11 cellular contexts compared by ENCODE assay signal in the genomic region with DNA sequence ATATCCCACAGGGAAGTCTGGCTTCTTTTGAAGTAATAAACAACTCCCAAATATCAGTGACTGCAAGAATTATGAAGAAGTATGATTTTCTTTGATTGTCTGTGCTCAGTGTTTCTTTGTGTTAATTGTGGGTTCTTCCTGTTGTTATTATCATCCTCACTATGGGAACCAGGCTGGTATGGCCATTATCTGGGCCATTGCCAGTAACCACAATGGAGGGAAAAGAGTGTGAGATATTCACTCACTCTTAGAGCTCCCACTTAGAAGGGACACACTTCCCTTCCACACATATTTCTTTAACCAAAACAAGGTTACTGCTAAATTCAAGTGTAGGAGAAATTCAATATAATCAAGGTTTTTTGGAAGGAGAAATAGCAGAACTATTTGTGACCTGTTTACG.
"Had no signal": no experiment of that assay in that cellular context is flagged by ENCODE, and none has a peak within 500 bp of the region (broad histone marks: within the 10 kb centered on the region; RNA-seq: fewer than 3 reads in every experiment).

No MANE protein-coding gene starts in this region.

- H3K27me3 ChIP-seq: right lobe of liver, spleen had no signal

- DNase-seq: activated CD4-positive, alpha-beta T cell treated with anti-CD3 and anti-CD28 coated beads, Interleukin-2, amount 50 U/mL, for 4 hours; activated naive CD4-positive, alpha-beta T cell; activated naive CD8-positive, alpha-beta T cell treated with anti-CD3 and anti-CD28 coated beads, Interleukin-2, amount 10 ng/mL, durations not matched to agents 7 days and 5 days; activated T-cell treated with anti-CD3 and anti-CD28 coated beads for 4 hours; anterior cingulate cortex; left colon; lower lobe of right lung; midbrain; right lobe of liver; spleen; stimulated activated naive CD8-positive, alpha-beta T cell treated with anti-CD3 and anti-CD28 coated beads, Interleukin-15, amount 100 ng/mL, for 72 hours had no signal

- H3K27ac ChIP-seq: lower lobe of right lung, right lobe of liver, spleen had no signal

- H3K4me3 ChIP-seq: lower lobe of right lung, right lobe of liver, spleen had no signal

- H3K9me3 ChIP-seq: lower lobe of right lung, right lobe of liver had no signal

- H3K36me3 ChIP-seq: lower lobe of right lung, right lobe of liver, spleen had no signal
